15 cellular contexts compared by ENCODE assay signal in the genomic region with DNA sequence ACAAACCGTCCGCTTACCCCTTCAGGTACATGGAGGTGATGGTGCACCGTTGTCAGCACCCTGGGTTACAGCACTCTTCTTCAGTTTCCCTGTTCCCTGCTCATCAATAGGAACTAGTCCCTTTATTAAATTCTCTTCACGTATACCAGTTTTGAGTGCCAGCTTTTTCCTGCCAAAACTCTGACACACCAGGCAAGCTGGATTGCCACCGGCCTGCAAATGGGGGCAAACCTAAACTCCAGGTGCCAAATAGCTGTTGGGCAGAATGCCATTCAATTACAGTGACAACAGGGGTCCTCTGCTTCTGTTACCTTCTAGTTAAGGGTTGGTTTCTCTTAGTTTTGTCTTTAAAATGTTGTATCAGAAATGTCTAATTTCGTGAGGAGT.
"Had no signal": no experiment of that assay in that cellular context is flagged by ENCODE, and none has a peak within 500 bp of the region (broad histone marks: within the 10 kb centered on the region; RNA-seq: fewer than 3 reads in every experiment).

No MANE protein-coding gene starts in this region.

- DNase-seq: activated CD4-positive, alpha-beta memory T cell treated with anti-CD3 and anti-CD28 coated beads for 36 hours; activated CD4-positive, alpha-beta T cell treated with anti-CD3 and anti-CD28 coated beads for 48 hours; activated effector memory CD4-positive, alpha-beta T cell treated with anti-CD3 and anti-CD28 coated beads, Interleukin-2, amount 50 U/mL, for 16 hours; activated naive CD4-positive, alpha-beta T cell treated with anti-CD3 and anti-CD28 coated beads, Interleukin-2, amount 50 U/mL, for 16 hours; activated naive CD8-positive, alpha-beta T cell treated with anti-CD3 and anti-CD28 coated beads, Interleukin-2, amount 50 U/mL, for 24 hours; activated T-cell treated with anti-CD3 and anti-CD28 coated beads for 4 hours; effector CD4-positive, alpha-beta T cell; erythroblast; foreskin fibroblast; mucosa of descending colon; pancreas; stimulated activated CD4-positive, alpha-beta T cell treated with anti-CD3 and anti-CD28 coated beads, Interleukin-15, amount 100 ng/mL, for 24 hours; stomach; testis; trophoblast cell had no signal
